In genomic region chr11:1640076-1640946, GRCh38 we compare ENCODE assay signal across 11 cellular contexts. TPM values are rescaled to one million over a fixed set of nuclear protein-coding genes. Genes with fewer than 3 reads are reported as not detected.
DNase-seq lines count a peak whose midpoint lies in the region; ATAC-seq and TF ChIP-seq lines count a peak whose summit lies in the region.
"Had no signal": no experiment of that assay in that cellular context is flagged by ENCODE, and none has a peak within 500 bp of the region (broad histone marks: within the 10 kb centered on the region; RNA-seq: fewer than 3 reads in every experiment).

No MANE protein-coding gene starts in this region.

- POLR2A ChIA-PET in CD4-positive, alpha-beta memory T cell (lab: Charles Lee; ENCODE audit: partially characterized antibody): no interaction called here
- POLR2A ChIA-PET in Panc1 (lab: Charles Lee): no interaction called here

- intact Hi-C loops in CD4-positive, alpha-beta memory T cell (cut with micrococcal nuclease): no loop called here
- intact Hi-C loops in Panc1 (cut with micrococcal nuclease; ENCODE audit: unreplicated experiment): no loop called here
- intact Hi-C loops in colonic mucosa (cut with DNase I): no loop called here
- intact Hi-C loops in activated T-helper 2 cell treated with anti-CD3 and anti-CD28 coated beads, Interferon-gamma antibody, Interleukin-2, Interleukin-4, amounts not matched to agents 10 μg/mL and 5 μg/mL and 100 μg/mL, durations not matched to agents 14 hours and 24 hours and 36 hours (cut with micrococcal nuclease): no loop called here

- peaks cover 0 to 5% (median under 1%) of the 10 kb centered on the region in 4 donors for H3K4me1 Mint-ChIP-seq in CD4-positive, alpha-beta memory T cell
- H3K4me1 Mint-ChIP-seq in activated T-helper 2 cell treated with anti-CD3 and anti-CD28 coated beads, Interferon-gamma antibody, Interleukin-2, Interleukin-4, amounts not matched to agents 10 μg/mL and 5 μg/mL and 100 μg/mL, durations not matched to agents 14 hours and 24 hours and 36 hours (ENCODE audit: low read depth): peaks cover 2% of the 10 kb centered on the region

- no peak overlapping the region for H2AK5ac ChIP-seq in mesendoderm (ENCODE audit: low read length)

- H3K4me1 ChIP-seq in CD4-positive, alpha-beta memory T cell (ENCODE audit: insufficient read depth, low read length): no peaks in the 10 kb centered on the region
- H3K4me1 ChIP-seq in GM23248 (ENCODE audit: insufficient read depth): no peaks in the 10 kb centered on the region
- H3K4me1 ChIP-seq in Panc1 (ENCODE audit: control insufficient read depth, insufficient read depth, low read length): no peaks in the 10 kb centered on the region
- peaks cover 10% of the 10 kb centered on the region for H3K4me1 ChIP-seq in colonic mucosa
- no peaks in the 10 kb centered on the region for H3K4me1 ChIP-seq in mesendoderm (ENCODE audit: control insufficient read depth, low read depth, low read length)
- H3K4me1 ChIP-seq in suprapubic skin: peaks cover 17% of the 10 kb centered on the region

- no peaks in the 10 kb centered on the region for H3K36me3 Mint-ChIP-seq in CD4-positive, alpha-beta memory T cell
- H3K36me3 Mint-ChIP-seq in activated T-helper 2 cell treated with anti-CD3 and anti-CD28 coated beads, Interferon-gamma antibody, Interleukin-2, Interleukin-4, amounts not matched to agents 10 μg/mL and 5 μg/mL and 100 μg/mL, durations not matched to agents 14 hours and 24 hours and 36 hours (ENCODE audit: low read depth): no peaks in the 10 kb centered on the region
- H3K36me3 Mint-ChIP-seq: IgD-negative memory B cell had no signal

- H4K20me1 ChIP-seq in GM23248 (ENCODE audit: insufficient read depth): no peaks in the 10 kb centered on the region

- H3K27ac Mint-ChIP-seq in CD4-positive, alpha-beta memory T cell: no peak overlapping the region
- H3K27ac Mint-ChIP-seq in activated T-helper 2 cell treated with anti-CD3 and anti-CD28 coated beads, Interferon-gamma antibody, Interleukin-2, Interleukin-4, amounts not matched to agents 10 μg/mL and 5 μg/mL and 100 μg/mL, durations not matched to agents 14 hours and 24 hours and 36 hours: no peak overlapping the region
- H3K27ac Mint-ChIP-seq: IgD-negative memory B cell had no signal

- no peak overlapping the region for H2BK5ac ChIP-seq in mesendoderm (ENCODE audit: low read length)

- TF ChIP-seq EP300 in suprapubic skin (IDR thresholded peaks at IDR 0.05): no peak

- no peak overlapping the region for H4K5ac ChIP-seq in mesendoderm (ENCODE audit: low read length)

- H3K4me3 ChIP-seq in CD4-positive, alpha-beta memory T cell (ENCODE audit: low read length in 2 of 2): no peak overlapping the region
- no peak overlapping the region for H3K4me3 ChIP-seq in GM23248
- H3K4me3 ChIP-seq in Panc1 (ENCODE audit: low read depth in 2 of 2, low read length in 2 of 2): no peak overlapping the region
- H3K4me3 ChIP-seq in colonic mucosa: no peak overlapping the region
- H3K4me3 ChIP-seq in mesendoderm (ENCODE audit: low read length): no peak overlapping the region
- H3K4me3 ChIP-seq in suprapubic skin: no peak overlapping the region

- no peak overlapping the region for H3K4ac ChIP-seq in mesendoderm (ENCODE audit: low read depth, low read length)

- no peaks in the 10 kb centered on the region for H3K79me1 ChIP-seq in mesendoderm (ENCODE audit: low read length)

- H3K9me3 Mint-ChIP-seq in CD4-positive, alpha-beta memory T cell: no peaks in the 10 kb centered on the region
- no peaks in the 10 kb centered on the region for H3K9me3 Mint-ChIP-seq in activated T-helper 2 cell treated with anti-CD3 and anti-CD28 coated beads, Interferon-gamma antibody, Interleukin-2, Interleukin-4, amounts not matched to agents 10 μg/mL and 5 μg/mL and 100 μg/mL, durations not matched to agents 14 hours and 24 hours and 36 hours
- H3K9me3 Mint-ChIP-seq: IgD-negative memory B cell had no signal

- no peaks in the 10 kb centered on the region for H3K9me3 ChIP-seq in CD4-positive, alpha-beta memory T cell (ENCODE audit: control insufficient read depth in 1 of 2, low read length in 2 of 2)
- H3K9me3 ChIP-seq in GM23248 (ENCODE audit: low read depth): no peaks in the 10 kb centered on the region
- H3K9me3 ChIP-seq in Panc1 (ENCODE audit: control insufficient read depth, insufficient read depth, low read depth, low read length): no peaks in the 10 kb centered on the region
- H3K9me3 ChIP-seq in colonic mucosa: no peaks in the 10 kb centered on the region
- H3K9me3 ChIP-seq in suprapubic skin: no peaks in the 10 kb centered on the region

- ATAC-seq in Panc1 (peak; percentile 89), HG02763 (IDR thresholded peaks at IDR 0.05; ENCODE audit: unreplicated experiment) (no peak)

- no peak overlapping the region for H2BK120ac ChIP-seq in mesendoderm (ENCODE audit: low read depth, low read length)

- CTCF ChIA-PET in CD4-positive, alpha-beta memory T cell (lab: Charles Lee; ENCODE audit: partially characterized antibody): interaction anchor here (0.8 to 4.3 kb wide), 11 partner anchors 9 to 511 kb away, joined by 3 to 28 read pairs (median 4); partner anchors contain the start of gene KRTAP5-2
- CTCF ChIA-PET in Panc1 (lab: Charles Lee): interaction anchor here (0.6 to 1.4 kb wide), 6 partner anchors 9 to 192 kb away, joined by 3 to 8 read pairs (median 5); partner anchors contain the start of gene KRTAP5-3

- H2AFZ ChIP-seq in GM23248: no peak overlapping the region

- H3K27me3 ChIP-seq in CD4-positive, alpha-beta memory T cell (ENCODE audit: insufficient read depth, low read length): peaks cover 5% of the 10 kb centered on the region
- H3K27me3 ChIP-seq in GM23248 (replicated peaks; ENCODE audit: insufficient read depth) (peaks cover 33% of the 10 kb centered on the region), Panc1 (ENCODE audit: control insufficient read depth, insufficient read depth, low read length) (peaks cover 3% of the 10 kb centered on the region), colonic mucosa (no peaks in the 10 kb centered on the region), mesendoderm (ENCODE audit: insufficient read depth, low read length, poor library complexity) (no peaks in the 10 kb centered on the region), suprapubic skin (peaks cover 68% of the 10 kb centered on the region)

- no peak for TF ChIP-seq POLR2A in suprapubic skin (IDR thresholded peaks at IDR 0.05)

- no TSS peak for BruUV-seq in Panc1 (replicated peaks; lab: Mats Ljungman, UMichigan)

- H3K23ac ChIP-seq in mesendoderm (ENCODE audit: low read length): no peak overlapping the region

- H3K56ac ChIP-seq in mesendoderm (ENCODE audit: low read length): no peak overlapping the region

- WGBS in GM23248 (ENCODE audit: low coverage in 1 of 2, low lambda C conversion rate in 2 of 2, missing lambda C conversion rate in 2 of 2), 2 experiments: 33 to 34% methylated on average over 32 of the region's 32 CpGs
- no CpG with 5 or more reads among the region's 32 CpGs for WGBS in mesendoderm (ENCODE audit: extremely low coverage, insufficient coverage, low lambda C conversion rate)
- WGBS in suprapubic skin: 60% methylated on average over 29 of the region's 32 CpGs

- H4K8ac ChIP-seq in mesendoderm (ENCODE audit: low read depth, low read length): no peak overlapping the region

- peak in 4 of 5 donors; percentile 16 to 36 (median 20) for DNase-seq in CD4-positive, alpha-beta memory T cell
- DNase-seq in GM23248 (peak; percentile 60), Panc1 (ENCODE audit: low read depth, low spot score) (no peak), colonic mucosa (peak; percentile 59), mesendoderm (peak; percentile 74), suprapubic skin (ENCODE audit: low spot score in 2 of 2) (no peak)
- DNase-seq in activated T-helper 2 cell treated with anti-CD3 and anti-CD28 coated beads, Interferon-gamma antibody, Interleukin-2, Interleukin-4, amounts not matched to agents 10 μg/mL and 5 μg/mL and 100 μg/mL, durations not matched to agents 14 hours and 24 hours and 36 hours (ENCODE audit: low spot score): no peak

- no peak overlapping the region for H2BK15ac ChIP-seq in mesendoderm (replicated peaks; ENCODE audit: low read depth)

- H3K18ac ChIP-seq in mesendoderm (ENCODE audit: low read length): no peak overlapping the region

- H3K79me2 ChIP-seq in GM23248 (ENCODE audit: insufficient read depth) (no peaks in the 10 kb centered on the region), mesendoderm (ENCODE audit: control insufficient read depth, insufficient read depth, low read length) (no peaks in the 10 kb centered on the region)

- no peaks in the 10 kb centered on the region for H3F3A ChIP-seq in GM23248 (ENCODE audit: insufficient read depth)

- TF ChIP-seq CTCF in Panc1 (IDR thresholded peaks at IDR 0.05) (peak; percentile 100), colonic mucosa (IDR thresholded peaks at IDR 0.05) (peak; percentile 81), suprapubic skin (IDR thresholded peaks at IDR 0.05) (peak in 1 of 2 donors; percentile 80)

- no peak overlapping the region for H3K27ac ChIP-seq in CD4-positive, alpha-beta memory T cell (ENCODE audit: low read depth, low read length)
- H3K27ac ChIP-seq in GM23248: no peak overlapping the region
- H3K27ac ChIP-seq in Panc1 (ENCODE audit: low read length): no peak overlapping the region
- no peak overlapping the region for H3K27ac ChIP-seq in colonic mucosa
- H3K27ac ChIP-seq in mesendoderm (ENCODE audit: low read depth, low read length): no peak overlapping the region
- H3K27ac ChIP-seq in suprapubic skin: no peak overlapping the region

- H3K9me2 ChIP-seq in GM23248 (ENCODE audit: insufficient read depth): no peaks in the 10 kb centered on the region

- in situ Hi-C loops in GM23248 (cut with MboI) (no loop called here), Panc1 (cut with HindIII; ENCODE audit: low pct_unique_long_range_greater_than_20kb, low sequenced_read_pairs) (no loop called here)

- no peaks in the 10 kb centered on the region for H3K36me3 ChIP-seq in CD4-positive, alpha-beta memory T cell (ENCODE audit: insufficient read depth, low read length)
- H3K36me3 ChIP-seq in GM23248 (ENCODE audit: low read depth): no peaks in the 10 kb centered on the region
- no peaks in the 10 kb centered on the region for H3K36me3 ChIP-seq in Panc1 (ENCODE audit: control insufficient read depth, insufficient read depth, low read length)
- no peaks in the 10 kb centered on the region for H3K36me3 ChIP-seq in colonic mucosa
- no peaks in the 10 kb centered on the region for H3K36me3 ChIP-seq in mesendoderm (ENCODE audit: control insufficient read depth, insufficient read depth, low read length)
- no peaks in the 10 kb centered on the region for H3K36me3 ChIP-seq in suprapubic skin

- no peak overlapping the region for H3K4me3 Mint-ChIP-seq in CD4-positive, alpha-beta memory T cell
- H3K4me3 Mint-ChIP-seq in activated T-helper 2 cell treated with anti-CD3 and anti-CD28 coated beads, Interferon-gamma antibody, Interleukin-2, Interleukin-4, amounts not matched to agents 10 μg/mL and 5 μg/mL and 100 μg/mL, durations not matched to agents 14 hours and 24 hours and 36 hours (ENCODE audit: low read depth): no peak overlapping the region
- H3K4me3 Mint-ChIP-seq: IgD-negative memory B cell had no signal

- peaks cover 13 to 20% of the 10 kb centered on the region in 2 donors for H3K27me3 Mint-ChIP-seq in CD4-positive, alpha-beta memory T cell
- H3K27me3 Mint-ChIP-seq in activated T-helper 2 cell treated with anti-CD3 and anti-CD28 coated beads, Interferon-gamma antibody, Interleukin-2, Interleukin-4, amounts not matched to agents 10 μg/mL and 5 μg/mL and 100 μg/mL, durations not matched to agents 14 hours and 24 hours and 36 hours (ENCODE audit: low read depth): peaks cover 7% of the 10 kb centered on the region

- no peak overlapping the region for H3K9ac ChIP-seq in GM23248
- H3K9ac ChIP-seq in colonic mucosa (ENCODE audit: low read depth in 2 of 2, low read length in 2 of 2): no peak overlapping the region
- no peak overlapping the region for H3K9ac ChIP-seq in mesendoderm (ENCODE audit: low read length)

- no peak overlapping the region for H3K4me2 ChIP-seq in GM23248 (ENCODE audit: unreplicated experiment)
- H3K4me2 ChIP-seq in mesendoderm (ENCODE audit: low read length): no peak overlapping the region

RNA-seq across cellular contexts. Expression of gene KRTAP5-5, which starts 10.7 kb away (rescaled TPM):
- total RNA-seq in CD4-positive, alpha-beta memory T cell: not detected
- not detected for polyA plus RNA-seq in CD4-positive, alpha-beta memory T cell
- total RNA-seq in GM23248 (2014; rRNA removed; shearing (Covaris generic)): not detected in 2 replicates
- not detected in 2 replicates for polyA plus RNA-seq in GM23248 (2016; fragmentation: Nextera tagmentation; extraction: Ambion mirVana)
- total RNA-seq in Panc1 (2021; ENCODE audit: unreplicated experiment): not detected
- not detected for polyA plus RNA-seq in Panc1 (2012; ENCODE audit: insufficient read length)
- total RNA-seq in colonic mucosa: not detected
- polyA plus RNA-seq in mesendoderm (2013, experiment 1 of 2): not detected
- not detected for polyA plus RNA-seq in mesendoderm (2013, experiment 2 of 2)
- total RNA-seq in activated T-helper 2 cell treated with anti-CD3 and anti-CD28 coated beads, Interferon-gamma antibody, Interleukin-2, Interleukin-4, amounts not matched to agents 10 μg/mL and 5 μg/mL and 100 μg/mL, durations not matched to agents 14 hours and 24 hours and 36 hours: not detected in 2 replicates
- total RNA-seq in suprapubic skin: 1 to 10 TPM in 2 of 4 donors, under 1 TPM in 1, not detected in 1; 0.79 to 2.7 (median 1.2) TPM
- total RNA-seq: frontal cortex, subcutaneous adipose tissue had no signal
- polyA plus RNA-seq: IgD-negative memory B cell had no signal

RNA-seq across cellular contexts. Expression of gene KRTAP5-4, which starts 18.4 kb away (rescaled TPM):
- total RNA-seq in CD4-positive, alpha-beta memory T cell: not detected
- polyA plus RNA-seq in CD4-positive, alpha-beta memory T cell: not detected
- not detected in 2 replicates for total RNA-seq in GM23248 (2014; rRNA removed; shearing (Covaris generic))
- polyA plus RNA-seq in GM23248 (2016; fragmentation: Nextera tagmentation; extraction: Ambion mirVana): not detected in 2 replicates
- total RNA-seq in Panc1 (2021; ENCODE audit: unreplicated experiment) (not detected), colonic mucosa (not detected), suprapubic skin (1 to 10 TPM in 2 of 4 donors, under 1 TPM in 1, not detected in 1; 0.55 to 3.6 (median 3.5) TPM)
- not detected for polyA plus RNA-seq in Panc1 (2012; ENCODE audit: insufficient read length)
- polyA plus RNA-seq in mesendoderm (2013, experiment 1 of 2): not detected
- not detected for polyA plus RNA-seq in mesendoderm (2013, experiment 2 of 2)
- not detected in 2 replicates for total RNA-seq in activated T-helper 2 cell treated with anti-CD3 and anti-CD28 coated beads, Interferon-gamma antibody, Interleukin-2, Interleukin-4, amounts not matched to agents 10 μg/mL and 5 μg/mL and 100 μg/mL, durations not matched to agents 14 hours and 24 hours and 36 hours
- total RNA-seq: frontal cortex, subcutaneous adipose tissue had no signal
- polyA plus RNA-seq: IgD-negative memory B cell had no signal

RNA-seq across cellular contexts. Expression of gene KRTAP5-3, which starts 32.0 kb away (rescaled TPM):
- not detected for total RNA-seq in CD4-positive, alpha-beta memory T cell
- not detected for polyA plus RNA-seq in CD4-positive, alpha-beta memory T cell
- total RNA-seq in GM23248 (2014; rRNA removed; shearing (Covaris generic)): not detected in 2 replicates
- not detected in 2 replicates for polyA plus RNA-seq in GM23248 (2016; fragmentation: Nextera tagmentation; extraction: Ambion mirVana)
- not detected for total RNA-seq in Panc1 (2021; ENCODE audit: unreplicated experiment)
- polyA plus RNA-seq in Panc1 (2012; ENCODE audit: insufficient read length): not detected
- not detected for total RNA-seq in colonic mucosa
- polyA plus RNA-seq in mesendoderm (2013, experiment 1 of 2): not detected
- polyA plus RNA-seq in mesendoderm (2013, experiment 2 of 2): not detected
- total RNA-seq in activated T-helper 2 cell treated with anti-CD3 and anti-CD28 coated beads, Interferon-gamma antibody, Interleukin-2, Interleukin-4, amounts not matched to agents 10 μg/mL and 5 μg/mL and 100 μg/mL, durations not matched to agents 14 hours and 24 hours and 36 hours: not detected in 2 replicates
- total RNA-seq in suprapubic skin: 10 to 100 TPM in 1 of 4 donors, 1 to 10 TPM in 2, not detected in 1; 3.7 to 14.9 (median 4.4) TPM
- total RNA-seq: frontal cortex, subcutaneous adipose tissue had no signal
- polyA plus RNA-seq: IgD-negative memory B cell had no signal

RNA-seq across cellular contexts. Expression of gene KRTAP5-2, which starts 42.2 kb away (rescaled TPM):
- not detected for total RNA-seq in CD4-positive, alpha-beta memory T cell
- not detected for polyA plus RNA-seq in CD4-positive, alpha-beta memory T cell
- not detected in 2 replicates for total RNA-seq in GM23248 (2014; rRNA removed; shearing (Covaris generic))
- polyA plus RNA-seq in GM23248 (2016; fragmentation: Nextera tagmentation; extraction: Ambion mirVana): not detected in 2 replicates
- total RNA-seq in Panc1 (2021; ENCODE audit: unreplicated experiment): not detected
- not detected for polyA plus RNA-seq in Panc1 (2012; ENCODE audit: insufficient read length)
- total RNA-seq in colonic mucosa: not detected
- not detected for polyA plus RNA-seq in mesendoderm (2013, experiment 1 of 2)
- polyA plus RNA-seq in mesendoderm (2013, experiment 2 of 2): not detected
- not detected in 2 replicates for total RNA-seq in activated T-helper 2 cell treated with anti-CD3 and anti-CD28 coated beads, Interferon-gamma antibody, Interleukin-2, Interleukin-4, amounts not matched to agents 10 μg/mL and 5 μg/mL and 100 μg/mL, durations not matched to agents 14 hours and 24 hours and 36 hours
- total RNA-seq in suprapubic skin: 10 to 100 TPM in 1 of 4 donors, 1 to 10 TPM in 2, not detected in 1; 1.7 to 12.0 (median 4.6) TPM
- total RNA-seq: frontal cortex, subcutaneous adipose tissue had no signal
- polyA plus RNA-seq: IgD-negative memory B cell had no signal

RNA-seq across cellular contexts. Expression of gene KRTAP5-1, which starts 55.2 kb away (rescaled TPM):
- total RNA-seq in CD4-positive, alpha-beta memory T cell: not detected
- polyA plus RNA-seq in CD4-positive, alpha-beta memory T cell: under 1 TPM in 1 of 2 donors, not detected in 1; 0.29 TPM
- total RNA-seq in GM23248 (2014; rRNA removed; shearing (Covaris generic)): not detected in 2 replicates
- polyA plus RNA-seq in GM23248 (2016; fragmentation: Nextera tagmentation; extraction: Ambion mirVana): not detected in 2 replicates
- total RNA-seq in Panc1 (2021; ENCODE audit: unreplicated experiment): not detected
- 1.0 TPM for polyA plus RNA-seq in Panc1 (2012; ENCODE audit: insufficient read length)
- total RNA-seq in colonic mucosa: not detected
- not detected for polyA plus RNA-seq in mesendoderm (2013, experiment 1 of 2)
- not detected for polyA plus RNA-seq in mesendoderm (2013, experiment 2 of 2)
- not detected in 2 replicates for total RNA-seq in activated T-helper 2 cell treated with anti-CD3 and anti-CD28 coated beads, Interferon-gamma antibody, Interleukin-2, Interleukin-4, amounts not matched to agents 10 μg/mL and 5 μg/mL and 100 μg/mL, durations not matched to agents 14 hours and 24 hours and 36 hours
- 1 to 10 TPM in 2 of 4 donors, not detected in 2; 1.0 to 1.2 TPM for total RNA-seq in suprapubic skin
- total RNA-seq: frontal cortex, subcutaneous adipose tissue had no signal
- polyA plus RNA-seq: IgD-negative memory B cell had no signal

Comparison
In these comparisons a context has a peak if more than half of its experiments do, and no peak if none do; other contexts are left out.
1. DNase-seq: peak in CD4-positive, alpha-beta memory T cell (4 of 5), GM23248 (single experiment), colonic mucosa (single experiment) and mesendoderm (single experiment); none in Panc1 (single experiment), activated T-helper 2 cell treated with anti-CD3 and anti-CD28 coated beads, Interferon-gamma antibody, Interleukin-2, Interleukin-4, amounts not matched to agents 10 μg/mL and 5 μg/mL and 100 μg/mL, durations not matched to agents 14 hours and 24 hours and 36 hours (single experiment) and suprapubic skin (0 of 2).